In the genomic region with DNA sequence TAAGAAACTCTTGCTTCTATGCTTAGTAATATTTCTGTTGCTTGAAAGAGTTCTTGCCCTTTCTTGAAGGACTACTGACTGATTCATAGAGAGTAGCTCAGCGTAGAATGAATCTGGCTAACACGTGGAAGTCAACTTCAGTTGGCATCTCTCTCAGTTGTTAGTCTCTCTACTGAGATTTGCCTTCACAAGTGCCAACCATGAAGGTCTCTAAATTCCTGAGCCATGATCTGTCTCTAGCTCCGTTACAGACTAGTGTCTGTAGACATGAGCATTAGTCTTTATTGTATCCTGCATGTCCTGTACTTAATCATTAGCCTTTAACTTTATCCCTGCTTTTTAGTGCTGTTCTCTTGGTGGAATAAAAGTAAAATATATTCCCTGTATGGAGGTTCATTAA, we compare ENCODE assay signal across 2 cellular contexts.
TF ChIP-seq lines count a peak whose summit lies in the region.

No MANE protein-coding gene starts in this region.

TF ChIP-seq in SK-N-SH treated with all-trans-retinoic acid at 6 μM for 48 hours, 23 proteins besides CTCF, POLR2A, EP300 and RAD21 (continued from another document):
- TF ChIP-seq, protein P1, sequence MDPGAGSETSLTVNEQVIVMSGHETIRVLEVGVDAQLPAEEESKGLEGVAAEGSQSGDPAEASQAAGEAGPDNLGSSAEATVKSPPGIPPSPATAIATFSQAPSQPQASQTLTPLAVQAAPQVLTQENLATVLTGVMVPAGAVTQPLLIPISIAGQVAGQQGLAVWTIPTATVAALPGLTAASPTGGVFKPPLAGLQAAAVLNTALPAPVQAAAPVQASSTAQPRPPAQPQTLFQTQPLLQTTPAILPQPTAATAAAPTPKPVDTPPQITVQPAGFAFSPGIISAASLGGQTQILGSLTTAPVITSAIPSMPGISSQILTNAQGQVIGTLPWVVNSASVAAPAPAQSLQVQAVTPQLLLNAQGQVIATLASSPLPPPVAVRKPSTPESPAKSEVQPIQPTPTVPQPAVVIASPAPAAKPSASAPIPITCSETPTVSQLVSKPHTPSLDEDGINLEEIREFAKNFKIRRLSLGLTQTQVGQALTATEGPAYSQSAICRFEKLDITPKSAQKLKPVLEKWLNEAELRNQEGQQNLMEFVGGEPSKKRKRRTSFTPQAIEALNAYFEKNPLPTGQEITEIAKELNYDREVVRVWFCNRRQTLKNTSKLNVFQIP (CRISPR knock-in tag; IDR thresholded peaks at IDR 0.05; ENCODE audit: borderline replicate concordance, low read depth) = no peak
- TF ChIP-seq CSRNP3 (CRISPR knock-in tag; IDR thresholded peaks at IDR 0.05) (no peak), CREB5 (CRISPR knock-in tag; IDR thresholded peaks at IDR 0.05; ENCODE audit: low read depth) (no peak), SNAI2 (CRISPR knock-in tag; IDR thresholded peaks at IDR 0.05) (no peak), ZFP3 (CRISPR knock-in tag; IDR thresholded peaks at IDR 0.05) (no peak), ZNF8 (CRISPR knock-in tag; IDR thresholded peaks at IDR 0.05) (no peak), TCF4 (CRISPR knock-in tag; IDR thresholded peaks at IDR 0.05; ENCODE audit: borderline replicate concordance) (no peak), GLIS3 (CRISPR knock-in tag; IDR thresholded peaks at IDR 0.05) (no peak), ZNF70 (CRISPR knock-in tag; IDR thresholded peaks at IDR 0.05) (no peak), ZNF565 (CRISPR knock-in tag; conservative IDR thresholded peaks at IDR 0.05; ENCODE audit: low read depth) (no peak), TOX (CRISPR knock-in tag; IDR thresholded peaks at IDR 0.05; ENCODE audit: borderline replicate concordance) (no peak)
- TF ChIP-seq, protein P2, sequence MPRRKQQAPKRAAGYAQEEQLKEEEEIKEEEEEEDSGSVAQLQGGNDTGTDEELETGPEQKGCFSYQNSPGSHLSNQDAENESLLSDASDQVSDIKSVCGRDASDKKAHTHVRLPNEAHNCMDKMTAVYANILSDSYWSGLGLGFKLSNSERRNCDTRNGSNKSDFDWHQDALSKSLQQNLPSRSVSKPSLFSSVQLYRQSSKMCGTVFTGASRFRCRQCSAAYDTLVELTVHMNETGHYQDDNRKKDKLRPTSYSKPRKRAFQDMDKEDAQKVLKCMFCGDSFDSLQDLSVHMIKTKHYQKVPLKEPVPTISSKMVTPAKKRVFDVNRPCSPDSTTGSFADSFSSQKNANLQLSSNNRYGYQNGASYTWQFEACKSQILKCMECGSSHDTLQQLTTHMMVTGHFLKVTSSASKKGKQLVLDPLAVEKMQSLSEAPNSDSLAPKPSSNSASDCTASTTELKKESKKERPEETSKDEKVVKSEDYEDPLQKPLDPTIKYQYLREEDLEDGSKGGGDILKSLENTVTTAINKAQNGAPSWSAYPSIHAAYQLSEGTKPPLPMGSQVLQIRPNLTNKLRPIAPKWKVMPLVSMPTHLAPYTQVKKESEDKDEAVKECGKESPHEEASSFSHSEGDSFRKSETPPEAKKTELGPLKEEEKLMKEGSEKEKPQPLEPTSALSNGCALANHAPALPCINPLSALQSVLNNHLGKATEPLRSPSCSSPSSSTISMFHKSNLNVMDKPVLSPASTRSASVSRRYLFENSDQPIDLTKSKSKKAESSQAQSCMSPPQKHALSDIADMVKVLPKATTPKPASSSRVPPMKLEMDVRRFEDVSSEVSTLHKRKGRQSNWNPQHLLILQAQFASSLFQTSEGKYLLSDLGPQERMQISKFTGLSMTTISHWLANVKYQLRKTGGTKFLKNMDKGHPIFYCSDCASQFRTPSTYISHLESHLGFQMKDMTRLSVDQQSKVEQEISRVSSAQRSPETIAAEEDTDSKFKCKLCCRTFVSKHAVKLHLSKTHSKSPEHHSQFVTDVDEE (CRISPR knock-in tag; IDR thresholded peaks at IDR 0.05) = no peak
TF ChIP-seq in SK-N-SH treated with all-trans-retinoic acid at 6 μM for 48 hours: peak in this region for 0.

TF ChIP-seq in SK-N-SH, 30 proteins besides CTCF, POLR2A, EP300 and RAD21 (continued from another document):
- TF ChIP-seq USF2 (IDR thresholded peaks at IDR 0.05; ENCODE audit: borderline replicate concordance, low read depth, low read length) (no peak), MXI1 (IDR thresholded peaks at IDR 0.05; ENCODE audit: low read depth, low read length) (no peak)
